Comparison of ENCODE assay signal across 16 cellular contexts in genomic region chr12:4303750-4304149, GRCh38. TPM values are rescaled to one million over a fixed set of nuclear protein-coding genes. Genes with fewer than 3 reads are reported as not detected.
DNase-seq lines count a peak whose midpoint lies in the region; ATAC-seq, FAIRE-seq and TF ChIP-seq lines count a peak whose summit lies in the region.
"Had no signal": no experiment of that assay in that cellular context is flagged by ENCODE, and none has a peak within 500 bp of the region (broad histone marks: within the 10 kb centered on the region; RNA-seq: fewer than 3 reads in every experiment).

No MANE protein-coding gene starts in this region.

- H3K4me3 ChIP-seq in GM12878 (no peak overlapping the region), mesodermal cell (ENCODE audit: extremely low read depth, insufficient read depth, low read length, poor library complexity, severe bottlenecking) (no peak overlapping the region), transverse colon (no peak overlapping the region)
- H3K4me3 ChIP-seq: esophagus squamous epithelium, skin epidermis had no signal

- H3K36me3 Mint-ChIP-seq in activated naive CD4-positive, alpha-beta T cell treated with anti-CD3 and anti-CD28 coated beads, Interleukin-2, amount 50 U/mL, for 24 hours = peaks cover 36% of the 10 kb centered on the region

- H3K36me3 ChIP-seq in GM12878 (ENCODE audit: control insufficient read depth in 2 of 2, insufficient read depth in 2 of 2, low read length in 1 of 2) (peaks cover 34 to 42% of the 10 kb centered on the region in 2 experiments), mesodermal cell (ENCODE audit: control insufficient read depth, insufficient read depth, low read length) (peaks cover 72% of the 10 kb centered on the region), transverse colon (peaks cover 0 to 10% (median 3%) of the 10 kb centered on the region in 4 donors)

- TF ChIP-seq EP300 in GM12878 (IDR thresholded peaks at IDR 0.05; ENCODE audit: borderline replicate concordance in 1 of 2, control insufficient read depth in 1 of 2, low read depth in 2 of 2, low read length in 2 of 2) (no peak), transverse colon (IDR thresholded peaks at IDR 0.05; ENCODE audit: low read depth) (no peak)

- CTCF ChIA-PET in GM12878 (lab: Yijun Ruan, JAX) = no interaction called here

- no peaks in the 10 kb centered on the region for H3K27me3 Mint-ChIP-seq in activated naive CD4-positive, alpha-beta T cell treated with anti-CD3 and anti-CD28 coated beads, Interleukin-2, amount 50 U/mL, for 24 hours

- no peak for FAIRE-seq in GM12878 (lab: Jason Lieb, UNC)

- H3K27ac ChIP-seq in GM12878 (ENCODE audit: control insufficient read depth, insufficient read depth) (no peak overlapping the region), mesodermal cell (ENCODE audit: low read depth, low read length, severe bottlenecking) (peak overlapping the region; percentile 32), transverse colon (peak overlapping the region; percentile 74 to 86 (median 77))
- H3K27ac ChIP-seq: neutrophil, skin epidermis had no signal

- in situ Hi-C loops in GM12878 (cut with MboI) = no loop called here
- in situ Hi-C loops in transverse colon (cut with MboI; ENCODE audit: low pct_ligation_motif_present in 1 of 4, low pct_unique_long_range_greater_than_20kb in 1 of 4, low sequenced_read_pairs in 3 of 4) = loop anchor here in 3 of 4 donors (10.0 to 25.0 kb wide), 2 partner anchors 221 to 234 kb away; partner anchors contain the start of gene RAD51AP1 (in 2 of the 3)

- no peaks in the 10 kb centered on the region for H3K9me3 Mint-ChIP-seq in activated naive CD4-positive, alpha-beta T cell treated with anti-CD3 and anti-CD28 coated beads, Interleukin-2, amount 50 U/mL, for 24 hours

- RAD21 ChIA-PET in GM12878 (lab: Charles Lee; ENCODE audit: unreplicated experiment) = no interaction called here

- SMC1A ChIA-PET in GM12878 (lab: Charles Lee; ENCODE audit: uncharacterized antibody, unreplicated experiment) = interaction anchor here (1.6 kb wide), 1 partner anchor 17 kb away, joined by 4 read pairs; no protein-coding TSS in a partner anchor

- POLR2A ChIA-PET in GM12878 (lab: Charles Lee) = no interaction called here

- H2AFZ ChIP-seq in GM12878 (ENCODE audit: control insufficient read depth, low read depth, low read length) = no peak overlapping the region

- peak overlapping the region; percentile 80 for H3K27ac Mint-ChIP-seq in activated naive CD4-positive, alpha-beta T cell treated with anti-CD3 and anti-CD28 coated beads, Interleukin-2, amount 50 U/mL, for 24 hours

- H3K79me2 ChIP-seq in GM12878 (ENCODE audit: control insufficient read depth, insufficient read depth, low read length) = no peaks in the 10 kb centered on the region

- no peaks in the 10 kb centered on the region for H3K27me3 ChIP-seq in GM12878 (replicated peaks in 1 of 2; ENCODE audit: control insufficient read depth in 2 of 2, insufficient read depth in 2 of 2, low read length in 1 of 2)
- no peaks in the 10 kb centered on the region for H3K27me3 ChIP-seq in transverse colon
- H3K27me3 ChIP-seq: esophagus squamous epithelium, neutrophil had no signal

- WGBS in GM12878 (ENCODE audit: insufficient coverage, insufficient replicate concordance, low lambda C conversion rate, missing lambda C conversion rate) = 100% methylated on average over 3 of the region's 3 CpGs
- 91 to 93% methylated on average over 3 of the region's 3 CpGs for WGBS in mesodermal cell (ENCODE audit: insufficient coverage in 2 of 2), 2 experiments
- 92% methylated on average over 3 of the region's 3 CpGs; no CpG with 5 or more reads in 1 of the 2 donors for WGBS in transverse colon (ENCODE audit: low coverage in 1 of 2), 2 donors

- TF ChIP-seq POLR2A in GM12878 (IDR thresholded peaks at IDR 0.05; ENCODE audit: low read depth, low read length) (peak; percentile 55), transverse colon (IDR thresholded peaks at IDR 0.05) (no peak)

- no peak overlapping the region for H3K4me2 ChIP-seq in GM12878 (ENCODE audit: control insufficient read depth, insufficient read depth)

- H3K4me1 ChIP-seq in GM12878 (ENCODE audit: control insufficient read depth, insufficient read depth, low read length) (no peaks in the 10 kb centered on the region), mesodermal cell (ENCODE audit: control insufficient read depth, insufficient read depth, low read length, poor library complexity, severe bottlenecking) (peaks cover 33% of the 10 kb centered on the region), transverse colon (peaks cover 28 to 62% (median 54%) of the 10 kb centered on the region in 4 donors)

- no peak overlapping the region for H3K9ac ChIP-seq in GM12878 (ENCODE audit: control insufficient read depth, insufficient read depth, low read length)

- peaks cover 4% of the 10 kb centered on the region; the same call in 1 of the 2 replicates for H4K20me1 ChIP-seq in GM12878 (ENCODE audit: control insufficient read depth, insufficient read depth)

- ATAC-seq in GM12878 = no peak
- ATAC-seq: left lobe of liver had no signal

- BruUV-seq in GM12878 (replicated peaks; lab: Mats Ljungman, UMichigan) = no TSS peak

- H3K9me3 ChIP-seq in GM12878 (replicated peaks; ENCODE audit: control insufficient read depth, insufficient read depth, low read length) = no peaks in the 10 kb centered on the region
- H3K9me3 ChIP-seq in mesodermal cell (ENCODE audit: control insufficient read depth, low read length) = no peaks in the 10 kb centered on the region
- H3K9me3 ChIP-seq in transverse colon = no peaks in the 10 kb centered on the region
- H3K9me3 ChIP-seq: esophagus squamous epithelium, neutrophil had no signal

- intact Hi-C loops in GM12878 (cut with micrococcal nuclease; ENCODE audit: unreplicated experiment) = no loop called here
- intact Hi-C loops in transverse colon (cut with DNase I; ENCODE audit: low total_unique reads) = no loop called here

- peaks cover 15% of the 10 kb centered on the region for H3K4me1 Mint-ChIP-seq in activated naive CD4-positive, alpha-beta T cell treated with anti-CD3 and anti-CD28 coated beads, Interleukin-2, amount 50 U/mL, for 24 hours

- no peak for TF ChIP-seq RAD21 in GM12878 (IDR thresholded peaks at IDR 0.05; ENCODE audit: insufficient read depth, low read depth, low read length)

- DNase-seq in activated naive CD4-positive, alpha-beta T cell treated with Interleukin-2 at 50 U/mL for 16 hours = no peak
- DNase-seq in GM12878 (ENCODE audit: low read depth, low spot score) = no peak
- DNase-seq in transverse colon = no peak
- no peak for DNase-seq in NCI-H1417 treated with DMSO at 0.1 percent for 48 hours (lab: John Stamatoyannopoulos, UW)
- DNase-seq in H4 (ENCODE audit: low spot score) = no peak
- DNase-seq in stimulated activated CD4-positive, alpha-beta T cell treated with anti-CD3 and anti-CD28 coated beads, Interleukin-12 subunit alpha, Interleukin-12 subunit beta, amount 100 ng/mL, for 4 hours = no peak
- DNase-seq: dermis blood vessel endothelial cell, DMS 273 treated with DMSO at 0.1 percent for 48 hours, esophagus squamous epithelium, GOT3, NCI-H2227 treated with DMSO at 0.1 percent for 48 hours had no signal

- TF ChIP-seq CTCF in GM12878 (IDR thresholded peaks at IDR 0.05 in 2 of 3, conservative IDR thresholded peaks at IDR 0.05 in 1 of 3; ENCODE audit: control insufficient read depth in 2 of 3, extremely low read depth in 1 of 3, insufficient read depth in 1 of 3, low read depth in 3 of 3, low read length in 3 of 3) = no peak
- no peak for TF ChIP-seq CTCF in transverse colon (IDR thresholded peaks at IDR 0.05)

- no peak overlapping the region for H3K4me3 Mint-ChIP-seq in activated naive CD4-positive, alpha-beta T cell treated with anti-CD3 and anti-CD28 coated beads, Interleukin-2, amount 50 U/mL, for 24 hours

RNA-seq across cellular contexts. Expression of gene TIGAR, which starts 17.3 kb away (rescaled TPM):
- 3.7 and 4.3 TPM in 2 replicates for total RNA-seq in GM12878 (2013; cell fraction: nucleolus; rRNA removed)
- 8.7 and 10.6 TPM in 2 replicates for total RNA-seq in GM12878 (2014; rRNA removed)
- 10.4 and 10.7 TPM in 2 replicates for total RNA-seq in GM12878 (2014; rRNA removed; fragmentation: Illumina TruSeq; extraction: Trizol)
- total RNA-seq in GM12878 (2021) = 7.6 and 11.5 TPM in 2 replicates
- polyA plus RNA-seq in GM12878 (2011; ENCODE audit: low read depth) = 5.8 TPM
- 10.1 and 39.4 TPM in 2 replicates for polyA plus RNA-seq in GM12878 (2011; rRNA removed)
- 4.1 and 5.4 TPM in 2 replicates for polyA plus RNA-seq in GM12878 (2011; cell fraction: cytosol; rRNA removed)
- 3.6 and 4.6 TPM in 2 replicates for polyA plus RNA-seq in GM12878 (2011; cell fraction: nucleus; rRNA removed)
- polyA plus RNA-seq in GM12878 (2012) = 7.6 and 8.1 TPM in 2 replicates
- polyA plus RNA-seq in GM12878 (2014; fragmentation: Illumina TruSeq; extraction: Trizol) = 18.9 and 21.8 TPM in 2 replicates
- polyA plus RNA-seq in GM12878 (2014; fragmentation: Nextera tagmentation; extraction: Ambion mirVana) = 10 to 100 TPM; 32.9 to 45.7 TPM
- 14.1 and 15.9 TPM in 2 replicates for polyA plus RNA-seq in GM12878 (2014; rRNA removed)
- 10 to 100 TPM; 39.0 to 40.6 TPM for polyA plus RNA-seq in GM12878 (2016; fragmentation: Nextera tagmentation; extraction: Ambion mirVana)
- 2.7 and 3.1 TPM in 2 replicates for polyA minus RNA-seq in GM12878 (2011; rRNA and poly(A)+ RNA removed)
- 0.67 and 1.2 TPM in 2 replicates for polyA minus RNA-seq in GM12878 (2011; cell fraction: cytosol; rRNA and poly(A)+ RNA removed)
- polyA minus RNA-seq in GM12878 (2011; cell fraction: nucleus; rRNA and poly(A)+ RNA removed) = 2.2 and 5.0 TPM in 2 replicates
- 9.8 TPM for polyA plus RNA-seq in mesodermal cell (2013, experiment 1 of 2)
- 12.9 TPM for polyA plus RNA-seq in mesodermal cell (2013, experiment 2 of 2)
- 10 to 100 TPM in 1 of 4 donors, 1 to 10 TPM in 3; 2.6 to 26.6 (median 4.4) TPM for total RNA-seq in transverse colon
- 8.0 and 15.4 TPM in 2 replicates for total RNA-seq in H4 (2014; rRNA removed; shearing (Covaris generic))

RNA-seq across cellular contexts. Expression of gene CCND2, which starts 30.2 kb away (rescaled TPM):
- total RNA-seq in GM12878 (2013; cell fraction: nucleolus; rRNA removed) = 335 and 378 TPM in 2 replicates
- total RNA-seq in GM12878 (2014; rRNA removed) (141 and 159 TPM in 2 replicates), GM12878 (2014; rRNA removed; fragmentation: Illumina TruSeq; extraction: Trizol) (162 and 163 TPM in 2 replicates), GM12878 (2021) (248 and 260 TPM in 2 replicates), transverse colon (100 to 1,000 TPM in 1 of 4 donors, 10 to 100 TPM in 3; 32.9 to 132 (median 58.8) TPM)
- polyA plus RNA-seq in GM12878 (2011; ENCODE audit: low read depth) = 36.8 TPM
- polyA plus RNA-seq in GM12878 (2011; rRNA removed) (256 and 263 TPM in 2 replicates), GM12878 (2014; fragmentation: Illumina TruSeq; extraction: Trizol) (37.5 and 44.7 TPM in 2 replicates), GM12878 (2014; fragmentation: Nextera tagmentation; extraction: Ambion mirVana) (100 to 1,000 TPM in 1 of 2 experiments, 10 to 100 TPM in 1; 30.1 to 100 TPM), GM12878 (2014; rRNA removed) (73.6 and 78.9 TPM in 2 replicates), GM12878 (2016; fragmentation: Nextera tagmentation; extraction: Ambion mirVana) (100 to 1,000 TPM; 183 to 200 TPM)
- polyA plus RNA-seq in GM12878 (2011; cell fraction: cytosol; rRNA removed) = 171 and 198 TPM in 2 replicates
- 186 and 241 TPM in 2 replicates for polyA plus RNA-seq in GM12878 (2011; cell fraction: nucleus; rRNA removed)
- polyA plus RNA-seq in GM12878 (2012) = 55.9 and 67.6 TPM in 2 replicates
- polyA minus RNA-seq in GM12878 (2011; rRNA and poly(A)+ RNA removed) = 651 and 710 TPM in 2 replicates
- 245 and 274 TPM in 2 replicates for polyA minus RNA-seq in GM12878 (2011; cell fraction: cytosol; rRNA and poly(A)+ RNA removed)
- 123 and 187 TPM in 2 replicates for polyA minus RNA-seq in GM12878 (2011; cell fraction: nucleus; rRNA and poly(A)+ RNA removed)
- 66.2 TPM for polyA plus RNA-seq in mesodermal cell (2013, experiment 1 of 2)
- polyA plus RNA-seq in mesodermal cell (2013, experiment 2 of 2) = 66.9 TPM
- 92.1 and 98.0 TPM in 2 replicates for total RNA-seq in H4 (2014; rRNA removed; shearing (Covaris generic))
